ENCODE assay signal across 9 cellular contexts in the genomic region with DNA sequence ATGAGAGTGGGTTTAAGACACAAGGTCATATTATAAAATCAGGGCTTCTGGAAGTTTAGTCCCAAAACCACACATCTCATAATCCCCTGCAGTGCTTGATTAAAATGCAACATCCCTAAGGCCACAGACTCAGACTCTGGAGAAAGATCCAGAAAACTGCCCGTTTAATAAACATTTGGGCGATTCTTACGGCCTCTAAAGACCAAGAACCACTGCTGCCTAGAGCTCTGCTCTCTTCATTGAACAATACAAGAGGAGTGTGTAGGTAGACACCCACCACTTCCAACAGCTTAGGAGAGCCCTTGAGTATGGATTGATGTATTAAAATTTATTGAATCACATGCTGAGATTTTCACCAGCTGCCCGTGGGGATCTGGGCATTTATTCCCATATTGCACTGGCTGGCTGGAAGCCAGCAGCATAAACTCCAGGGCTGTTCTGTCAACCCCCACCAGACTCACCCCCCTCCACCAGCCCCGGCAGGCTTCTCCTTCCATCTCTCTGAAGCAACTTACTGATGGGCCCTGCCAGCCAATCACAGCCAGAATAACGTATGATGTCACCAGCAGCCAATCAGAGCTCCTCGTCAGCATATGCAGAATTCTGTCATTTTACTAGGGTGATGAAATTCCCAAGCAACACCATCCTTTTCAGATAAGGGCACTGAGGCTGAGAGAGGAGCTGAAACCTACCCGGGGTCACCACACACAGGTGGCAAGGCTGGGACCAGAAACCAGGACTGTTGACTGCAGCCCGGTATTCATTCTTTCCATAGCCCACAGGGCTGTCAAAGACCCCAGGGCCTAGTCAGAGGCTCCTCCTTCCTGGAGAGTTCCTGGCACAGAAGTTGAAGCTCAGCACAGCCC. TPM values are rescaled to one million over a fixed set of nuclear protein-coding genes. Genes with fewer than 3 reads are reported as not detected.
DNase-seq lines count a peak whose midpoint lies in the region; ATAC-seq, FAIRE-seq and TF ChIP-seq lines count a peak whose summit lies in the region.
"Had no signal": no experiment of that assay in that cellular context is flagged by ENCODE, and none has a peak within 500 bp of the region (broad histone marks: within the 10 kb centered on the region; RNA-seq: fewer than 3 reads in every experiment).

No MANE protein-coding gene starts in this region.

- peak in 1 of 2 experiments; percentile 17; a peak in 2 of 4 replicates for TF ChIP-seq RAD21 in K562 (CRISPR knock-in tag; conservative IDR thresholded peaks at IDR 0.05 in 1 of 2, IDR thresholded peaks at IDR 0.05 in 1 of 2)

- no peaks in the 10 kb centered on the region for H3K9me2 ChIP-seq in GM23338 (ENCODE audit: insufficient read depth)

- TF ChIP-seq POLR2A in K562 (conservative IDR thresholded peaks at IDR 0.05), result peak; percentile 59; the same call in 1 of the 2 replicates

- H3K27ac ChIP-seq in GM23338 (ENCODE audit: low read depth) (0 out of 2 replicates have a peak overlapping the region, but pooled peaks have one; percentile 30), K562 (ENCODE audit: extremely low read depth, low read depth, low read length) (peak overlapping the region; percentile 85)

- DNase-seq in AG04449 (ENCODE audit: low read depth, low spot score) (peak; percentile 89), GM23338 (ENCODE audit: low spot score) (peak; percentile 88), NCI-H226 (peak; percentile 91), K562 (ENCODE audit: extremely low read depth in 1 of 4, low spot score in 3 of 4) (peak; percentile 90 to 95 (median 91)), iPS-NIHi7 (ENCODE audit: extremely low spot score) (peak; percentile 82), GM13977 (ENCODE audit: low spot score) (no peak)
- no peak for DNase-seq in stimulated activated naive CD8-positive, alpha-beta T cell treated with anti-CD3 and anti-CD28 coated beads, Interleukin-15, Interleukin-2, amounts not matched to agents 100 U/mL and 50 U/mL, for 24 hours

- no peaks in the 10 kb centered on the region for H3K9me3 Mint-ChIP-seq in GM23338
- H3K9me3 Mint-ChIP-seq: stimulated activated naive CD8-positive, alpha-beta T cell treated with anti-CD3 and anti-CD28 coated beads, Interleukin-15, Interleukin-2, amounts not matched to agents 100 ng/mL and 50 ng/mL, for 24 hours had no signal

- in situ Hi-C loops in K562 (cut with MboI) (loop anchor here (5.0 kb wide), 2 partner anchors 52 to 152 kb away; no protein-coding TSS in a partner anchor), GM13977 (cut with MboI; ENCODE audit: low pct_unique_long_range_greater_than_20kb, low sequenced_read_pairs, unreplicated experiment) (no loop called here)

- H3K36me3 Mint-ChIP-seq in GM23338 (ENCODE audit: low read depth), result no peaks in the 10 kb centered on the region

- H3K27me3 ChIP-seq in GM23338 (ENCODE audit: insufficient read depth) (peaks cover 6% of the 10 kb centered on the region; the same call in 1 of the 2 replicates), K562 (ENCODE audit: control insufficient read depth in 2 of 2, insufficient read depth in 2 of 2, low read length in 2 of 2) (no peaks in the 10 kb centered on the region)

- BruUV-seq in K562 (replicated peaks; lab: Mats Ljungman, UMichigan), result TSS peak; percentile 99

- H3K27ac Mint-ChIP-seq in GM23338, result peak overlapping the region; percentile 94
- H3K27ac Mint-ChIP-seq: stimulated activated naive CD8-positive, alpha-beta T cell treated with anti-CD3 and anti-CD28 coated beads, Interleukin-15, Interleukin-2, amounts not matched to agents 100 ng/mL and 50 ng/mL, for 24 hours had no signal

- H3K4me1 ChIP-seq in GM23338 (ENCODE audit: insufficient read depth) (peaks cover 3% of the 10 kb centered on the region; the same call in 1 of the 2 replicates), K562 (replicated peaks in 1 of 2; ENCODE audit: control insufficient read depth in 2 of 2, insufficient read depth in 2 of 2, low read length in 2 of 2) (peaks cover 20 to 34% of the 10 kb centered on the region in 2 experiments; a peak in 4 of 5 replicates)

- H3K79me2 ChIP-seq in GM23338 (replicated peaks; ENCODE audit: insufficient read depth) (no peaks in the 10 kb centered on the region), K562 (ENCODE audit: control insufficient read depth, insufficient read depth, low read length) (no peaks in the 10 kb centered on the region)

- H3K36me3 ChIP-seq in GM23338 (ENCODE audit: insufficient read depth), result no peaks in the 10 kb centered on the region
- no peaks in the 10 kb centered on the region for H3K36me3 ChIP-seq in K562 (ENCODE audit: control insufficient read depth, insufficient read depth, low read length)

- peaks cover 7% of the 10 kb centered on the region for H3K27me3 Mint-ChIP-seq in GM23338 (ENCODE audit: insufficient read depth, low read depth, poor library complexity)

- H3K9me1 ChIP-seq in K562 (ENCODE audit: control insufficient read depth, insufficient read depth, low read length), result peaks cover 5% of the 10 kb centered on the region

- no peak overlapping the region for H3K4me2 ChIP-seq in GM23338
- H3K4me2 ChIP-seq in K562 (ENCODE audit: insufficient read depth, low read length), result peak overlapping the region; percentile 72

- TF ChIP-seq EP300 in K562 (IDR thresholded peaks at IDR 0.05; ENCODE audit: low read length), result peak; percentile 96

- H3K9me3 ChIP-seq in K562 (replicated peaks; ENCODE audit: control insufficient read depth, insufficient read depth, low read depth, low read length), result no peaks in the 10 kb centered on the region

- ATAC-seq in GM23338 (peak; percentile 73), K562 (peak; percentile 91), HG02884 (IDR thresholded peaks at IDR 0.05; ENCODE audit: unreplicated experiment) (no peak)
- peak; percentile 55 for ATAC-seq in stimulated activated naive CD8-positive, alpha-beta T cell treated with anti-CD3 and anti-CD28 coated beads, Interleukin-15, Interleukin-2, amounts not matched to agents 100 U/mL and 50 U/mL, for 24 hours

- FAIRE-seq in K562 (lab: Jason Lieb, UNC), result peak; percentile 94

- peak overlapping the region; percentile 60 to 82; a peak in 3 of 4 replicates for H3K9ac ChIP-seq in K562 (ENCODE audit: insufficient read depth in 1 of 2, low read depth in 2 of 2, low read length in 2 of 2)

- no peaks in the 10 kb centered on the region for H4K20me1 ChIP-seq in GM23338 (replicated peaks; ENCODE audit: insufficient read depth)
- H4K20me1 ChIP-seq in K562 (replicated peaks; ENCODE audit: control insufficient read depth, insufficient read depth, low read length), result no peaks in the 10 kb centered on the region

- peaks cover 12% of the 10 kb centered on the region for H3K4me1 Mint-ChIP-seq in GM23338

- WGBS in K562 (ENCODE audit: insufficient coverage, low coverage, missing lambda C conversion rate), result 14% methylated on average over 9 of the region's 9 CpGs

- no peak overlapping the region for H3K4me3 ChIP-seq in AG04449 (ENCODE audit: low read depth, low read length)
- H3K4me3 ChIP-seq in GM23338, result no peak overlapping the region
- H3K4me3 ChIP-seq in K562, result peak overlapping the region; percentile 25; the same call in 1 of the 2 replicates

- intact Hi-C loops in K562 (cut with micrococcal nuclease), result loop anchor here (1.0 to 2.0 kb wide), 4 partner anchors 17 to 159 kb away; partner anchors contain the start of gene FTH1

- POLR2A ChIA-PET in AG04449 (lab: Yijun Ruan, JAX), result interaction anchor here (0.7 to 4.6 kb wide), 4 partner anchors 14 to 163 kb away, joined by 3 to 44 read pairs (median 8); partner anchors contain the start of genes FADS2 and FTH1
- POLR2A ChIA-PET in K562 (lab: Yijun Ruan, JAX), result interaction anchor here (0.6 to 14.1 kb wide), 28 partner anchors 9 to 174 kb away, joined by 3 to 327 read pairs (median 5); partner anchors contain the start of genes FEN1, FTH1, INCENP and TMEM258

- TF ChIP-seq CTCF in AG04449 (IDR thresholded peaks at IDR 0.05; ENCODE audit: insufficient read depth, low read length, missing control alignments) (no peak), GM23338 (conservative IDR thresholded peaks at IDR 0.05; ENCODE audit: low read depth in 2 of 2) (no peak), K562 (IDR thresholded peaks at IDR 0.05 in 2 of 3, conservative IDR thresholded peaks at IDR 0.05 in 1 of 3; ENCODE audit: insufficient read depth in 2 of 3, low read depth in 1 of 3, low read length in 3 of 3) (no peak), GM13977 (IDR thresholded peaks at IDR 0.05; ENCODE audit: extremely low read depth, insufficient read depth, missing control alignments) (no peak)

- H3F3A ChIP-seq in GM23338 (replicated peaks; ENCODE audit: low read depth), result no peaks in the 10 kb centered on the region

- CTCF ChIA-PET in AG04449 (lab: Yijun Ruan, JAX), result interaction anchor here (1.3 to 12.3 kb wide), 12 partner anchors 11 to 185 kb away, joined by 3 to 568 read pairs (median 66); partner anchors contain the start of genes FEN1, RAB3IL1 and TMEM258
- CTCF ChIA-PET in K562 (lab: Yijun Ruan, JAX; ENCODE audit: low intra/inter-chr PET ratio), result interaction anchor here (4.5 kb wide), 1 partner anchor 50 kb away, joined by 98 read pairs; no protein-coding TSS in a partner anchor

- no peak overlapping the region for H3K4me3 Mint-ChIP-seq in GM23338
- H3K4me3 Mint-ChIP-seq: stimulated activated naive CD8-positive, alpha-beta T cell treated with anti-CD3 and anti-CD28 coated beads, Interleukin-15, Interleukin-2, amounts not matched to agents 100 ng/mL and 50 ng/mL, for 24 hours had no signal

- no peak overlapping the region for H2AFZ ChIP-seq in GM23338
- 0 out of 2 replicates have a peak overlapping the region, but pooled peaks have one; percentile 6 for H2AFZ ChIP-seq in K562 (ENCODE audit: low read depth, low read length)

RNA-seq across cellular contexts. Expression of gene BEST1, which starts 0.7 kb away (rescaled TPM):
- total RNA-seq in GM23338 (2014; rRNA removed; shearing (Covaris generic)), result 0.35 and 0.89 TPM in 2 replicates
- 0.44 and 0.75 TPM in 2 replicates for polyA plus RNA-seq in GM23338 (2016; fragmentation: Nextera tagmentation; extraction: Ambion mirVana)
- 4.5 and 6.1 TPM in 2 replicates for total RNA-seq in K562 (2011; cell fraction: chromatin; rRNA removed; ENCODE audit: low replicate concordance)
- 4.7 and 5.5 TPM in 2 replicates for total RNA-seq in K562 (2011; cell fraction: nucleolus; rRNA removed)
- total RNA-seq in K562 (2011; cell fraction: nucleoplasm; rRNA removed), result 4.4 and 5.5 TPM in 2 replicates
- total RNA-seq in K562 (2014; rRNA removed), result 0.36 and 0.61 TPM in 2 replicates
- 0.35 and 0.40 TPM in 2 replicates for total RNA-seq in K562 (2014; rRNA removed; fragmentation: Illumina TruSeq; extraction: Trizol)
- total RNA-seq in K562 (2015; rRNA removed; fragmentation: Illumina TruSeq; extraction: Trizol), result 0.07 and 0.11 TPM in 2 replicates
- total RNA-seq in K562 (2021), result 0.85 and 1.0 TPM in 2 replicates
- polyA plus RNA-seq in K562 (2011; rRNA removed), result 0.22 and 0.49 TPM in 2 replicates
- 0.15 and 0.35 TPM in 2 replicates for polyA plus RNA-seq in K562 (2011; cell fraction: cytosol; rRNA removed)
- polyA plus RNA-seq in K562 (2011; cell fraction: nucleus; rRNA removed), result 1.4 and 1.9 TPM in 2 replicates
- 1.0 and 15.0 TPM in 2 replicates for polyA plus RNA-seq in K562 (2012)
- 0.73 and 0.86 TPM in 2 replicates for polyA plus RNA-seq in K562 (2014; fragmentation: Illumina TruSeq; extraction: Trizol)
- under 1 TPM; 0.27 to 0.62 TPM for polyA plus RNA-seq in K562 (2014; fragmentation: Nextera tagmentation; extraction: Ambion mirVana)
- polyA plus RNA-seq in K562 (2014; rRNA removed), result 1.3 TPM in 2 replicates
- 0.28 and 0.66 TPM in 2 replicates for polyA minus RNA-seq in K562 (2011; rRNA and poly(A)+ RNA removed)
- not detected in 2 replicates for polyA minus RNA-seq in K562 (2011; cell fraction: cytosol; rRNA and poly(A)+ RNA removed)
- 0.67 and 2.3 TPM in 2 replicates for polyA minus RNA-seq in K562 (2011; cell fraction: nucleus; rRNA and poly(A)+ RNA removed)

RNA-seq across cellular contexts. Expression of gene FTH1, which starts 18.0 kb away (rescaled TPM):
- 718 and 839 TPM in 2 replicates for total RNA-seq in GM23338 (2014; rRNA removed; shearing (Covaris generic))
- polyA plus RNA-seq in GM23338 (2016; fragmentation: Nextera tagmentation; extraction: Ambion mirVana), result 2,531 and 2,750 TPM in 2 replicates
- 340 and 424 TPM in 2 replicates for total RNA-seq in K562 (2011; cell fraction: chromatin; rRNA removed; ENCODE audit: low replicate concordance)
- total RNA-seq in K562 (2011; cell fraction: nucleolus; rRNA removed), result 235 and 254 TPM in 2 replicates
- 466 and 809 TPM in 2 replicates for total RNA-seq in K562 (2011; cell fraction: nucleoplasm; rRNA removed)
- 542 and 714 TPM in 2 replicates for total RNA-seq in K562 (2014; rRNA removed)
- 854 and 941 TPM in 2 replicates for total RNA-seq in K562 (2014; rRNA removed; fragmentation: Illumina TruSeq; extraction: Trizol)
- total RNA-seq in K562 (2015; rRNA removed; fragmentation: Illumina TruSeq; extraction: Trizol), result 794 and 802 TPM in 2 replicates
- total RNA-seq in K562 (2021), result 1,987 and 1,991 TPM in 2 replicates
- polyA plus RNA-seq in K562 (2011; rRNA removed), result 692 and 749 TPM in 2 replicates
- 753 and 1,113 TPM in 2 replicates for polyA plus RNA-seq in K562 (2011; cell fraction: cytosol; rRNA removed)
- polyA plus RNA-seq in K562 (2011; cell fraction: nucleus; rRNA removed), result 360 and 464 TPM in 2 replicates
- 2,840 and 5,114 TPM in 2 replicates for polyA plus RNA-seq in K562 (2012)
- 2,369 and 3,146 TPM in 2 replicates for polyA plus RNA-seq in K562 (2014; fragmentation: Illumina TruSeq; extraction: Trizol)
- polyA plus RNA-seq in K562 (2014; fragmentation: Nextera tagmentation; extraction: Ambion mirVana), result 100 to 1,000 TPM; 370 to 426 TPM
- 1,104 and 1,916 TPM in 2 replicates for polyA plus RNA-seq in K562 (2014; rRNA removed)
- 797 and 971 TPM in 2 replicates for polyA minus RNA-seq in K562 (2011; rRNA and poly(A)+ RNA removed)
- polyA minus RNA-seq in K562 (2011; cell fraction: cytosol; rRNA and poly(A)+ RNA removed), result 687 and 1,035 TPM in 2 replicates
- 101 and 228 TPM in 2 replicates for polyA minus RNA-seq in K562 (2011; cell fraction: nucleus; rRNA and poly(A)+ RNA removed)

RNA-seq across cellular contexts. Expression of gene RAB3IL1, which starts 32.0 kb away (rescaled TPM):
- total RNA-seq in GM23338 (2014; rRNA removed; shearing (Covaris generic)), result 2.7 and 4.0 TPM in 2 replicates
- 3.4 and 3.9 TPM in 2 replicates for polyA plus RNA-seq in GM23338 (2016; fragmentation: Nextera tagmentation; extraction: Ambion mirVana)
- total RNA-seq in K562 (2011; cell fraction: chromatin; rRNA removed; ENCODE audit: low replicate concordance), result 21.2 and 46.4 TPM in 2 replicates
- 27.3 and 33.0 TPM in 2 replicates for total RNA-seq in K562 (2011; cell fraction: nucleolus; rRNA removed)
- total RNA-seq in K562 (2011; cell fraction: nucleoplasm; rRNA removed), result 19.3 and 24.0 TPM in 2 replicates
- total RNA-seq in K562 (2014; rRNA removed), result 17.6 and 19.8 TPM in 2 replicates
- total RNA-seq in K562 (2014; rRNA removed; fragmentation: Illumina TruSeq; extraction: Trizol), result 2.0 and 3.7 TPM in 2 replicates
- 8.9 and 10.3 TPM in 2 replicates for total RNA-seq in K562 (2015; rRNA removed; fragmentation: Illumina TruSeq; extraction: Trizol)
- total RNA-seq in K562 (2021), result 42.6 and 46.2 TPM in 2 replicates
- 15.5 and 17.7 TPM in 2 replicates for polyA plus RNA-seq in K562 (2011; rRNA removed)
- 18.3 and 41.7 TPM in 2 replicates for polyA plus RNA-seq in K562 (2011; cell fraction: cytosol; rRNA removed)
- polyA plus RNA-seq in K562 (2011; cell fraction: nucleus; rRNA removed), result 25.8 and 42.6 TPM in 2 replicates
- polyA plus RNA-seq in K562 (2012), result 15.9 and 29.1 TPM in 2 replicates
- polyA plus RNA-seq in K562 (2014; fragmentation: Illumina TruSeq; extraction: Trizol), result 25.1 and 31.8 TPM in 2 replicates
- under 1 TPM; 0.15 to 0.25 TPM for polyA plus RNA-seq in K562 (2014; fragmentation: Nextera tagmentation; extraction: Ambion mirVana)
- 28.2 and 29.7 TPM in 2 replicates for polyA plus RNA-seq in K562 (2014; rRNA removed)
- polyA minus RNA-seq in K562 (2011; rRNA and poly(A)+ RNA removed), result 6.1 and 11.2 TPM in 2 replicates
- 22.8 and 26.0 TPM in 2 replicates for polyA minus RNA-seq in K562 (2011; cell fraction: cytosol; rRNA and poly(A)+ RNA removed)
- 13.3 and 13.9 TPM in 2 replicates for polyA minus RNA-seq in K562 (2011; cell fraction: nucleus; rRNA and poly(A)+ RNA removed)

RNA-seq across cellular contexts. Expression of gene FADS3, which starts 58.1 kb away (rescaled TPM):
- total RNA-seq in GM23338 (2014; rRNA removed; shearing (Covaris generic)), result 73.5 and 91.4 TPM in 2 replicates
- polyA plus RNA-seq in GM23338 (2016; fragmentation: Nextera tagmentation; extraction: Ambion mirVana) (44.4 and 44.6 TPM in 2 replicates), K562 (2011; rRNA removed) (148 and 226 TPM in 2 replicates), K562 (2014; fragmentation: Illumina TruSeq; extraction: Trizol) (92.0 and 101 TPM in 2 replicates), K562 (2014; fragmentation: Nextera tagmentation; extraction: Ambion mirVana) (1 to 10 TPM in 1 of 2 experiments, under 1 TPM in 1; 0.97 to 3.3 TPM), K562 (2014; rRNA removed) (133 and 139 TPM in 2 replicates)
- 196 and 689 TPM in 2 replicates for total RNA-seq in K562 (2011; cell fraction: chromatin; rRNA removed; ENCODE audit: low replicate concordance)
- total RNA-seq in K562 (2011; cell fraction: nucleolus; rRNA removed), result 626 and 786 TPM in 2 replicates
- total RNA-seq in K562 (2011; cell fraction: nucleoplasm; rRNA removed), result 287 and 362 TPM in 2 replicates
- total RNA-seq in K562 (2014; rRNA removed) (92.7 and 125 TPM in 2 replicates), K562 (2014; rRNA removed; fragmentation: Illumina TruSeq; extraction: Trizol) (18.6 and 32.4 TPM in 2 replicates), K562 (2015; rRNA removed; fragmentation: Illumina TruSeq; extraction: Trizol) (55.1 and 55.3 TPM in 2 replicates), K562 (2021) (105 and 106 TPM in 2 replicates)
- polyA plus RNA-seq in K562 (2011; cell fraction: cytosol; rRNA removed), result 155 and 315 TPM in 2 replicates
- polyA plus RNA-seq in K562 (2011; cell fraction: nucleus; rRNA removed), result 2,057 and 2,412 TPM in 2 replicates
- 65.8 and 82.0 TPM in 2 replicates for polyA plus RNA-seq in K562 (2012)
- polyA minus RNA-seq in K562 (2011; rRNA and poly(A)+ RNA removed), result 33.8 and 64.4 TPM in 2 replicates
- polyA minus RNA-seq in K562 (2011; cell fraction: cytosol; rRNA and poly(A)+ RNA removed), result 109 and 120 TPM in 2 replicates
- polyA minus RNA-seq in K562 (2011; cell fraction: nucleus; rRNA and poly(A)+ RNA removed), result 200 TPM in 2 replicates

Comparison
In these comparisons a context has a peak if more than half of its experiments do, and no peak if none do; other contexts are left out.
1. DNase-seq: peak in AG04449 (single experiment), GM23338 (single experiment), NCI-H226 (single experiment), K562 (4 of 4) and iPS-NIHi7 (single experiment); none in stimulated activated naive CD8-positive, alpha-beta T cell treated with anti-CD3 and anti-CD28 coated beads, Interleukin-15, Interleukin-2, amounts not matched to agents 100 U/mL and 50 U/mL, for 24 hours (single experiment) and GM13977 (single experiment).